10 cellular contexts compared by ENCODE assay signal in genomic region chr13:50320297-50320862, GRCh38.
A peak's percentile ranks its signal among the peaks of the same experiment; 100 is the strongest.
DNase-seq lines count a peak whose midpoint lies in the region; ATAC-seq and TF ChIP-seq lines count a peak whose summit lies in the region.
"Had no signal": no experiment of that assay in that cellular context is flagged by ENCODE, and none has a peak within 500 bp of the region (broad histone marks: within the 10 kb centered on the region; RNA-seq: fewer than 3 reads in every experiment).

No MANE protein-coding gene starts in this region.

- H3K27ac Mint-ChIP-seq in MCF 10A (ENCODE audit: low read depth, unreplicated experiment) (peak overlapping the region; percentile 71), T-cell (peak overlapping the region; percentile 74 to 79)
- H3K27ac Mint-ChIP-seq in activated naive CD4-positive, alpha-beta T cell treated with anti-CD3 and anti-CD28 coated beads for 36 hours: no peak overlapping the region

- no peaks in the 10 kb centered on the region for H3K9me3 ChIP-seq in breast epithelium
- H3K9me3 ChIP-seq: tibial nerve had no signal

- CTCF ChIA-PET in MCF 10A (lab: Yijun Ruan, JAX) (interaction anchor here (0.6 kb wide), 3 partner anchors 264 to 746 kb away, joined by 3 to 5 read pairs (median 3); no protein-coding TSS in a partner anchor), T-cell (lab: Charles Lee) (interaction anchor here in 1 of 2 donors (0.6 kb wide), 1 partner anchor 120 kb away, joined by 3 read pairs; no protein-coding TSS in a partner anchor)
- CTCF ChIA-PET in activated naive CD4-positive, alpha-beta T cell treated with anti-CD3 and anti-CD28 coated beads for 36 hours (lab: Charles Lee): no interaction called here

- no TSS peak for BruUV-seq in MCF 10A (replicated peaks; lab: Mats Ljungman, UMichigan)

- H3K36me3 ChIP-seq in breast epithelium: no peaks in the 10 kb centered on the region
- H3K36me3 ChIP-seq: BLaER1 treated with 17β-estradiol and CSF1 and Interleukin-3, amounts not matched to agents 10 nM and 100 nM; tibial nerve had no signal

- no peak for TF ChIP-seq POLR2A in breast epithelium (IDR thresholded peaks at IDR 0.05)

- H3K27me3 Mint-ChIP-seq in MCF 10A (ENCODE audit: insufficient read depth, unreplicated experiment) (no peaks in the 10 kb centered on the region), T-cell (no peaks in the 10 kb centered on the region)
- H3K27me3 Mint-ChIP-seq in activated naive CD4-positive, alpha-beta T cell treated with anti-CD3 and anti-CD28 coated beads for 36 hours (ENCODE audit: low read depth): no peaks in the 10 kb centered on the region

- no peaks in the 10 kb centered on the region for H3K27me3 ChIP-seq in breast epithelium
- H3K27me3 ChIP-seq: BLaER1 treated with 17β-estradiol and CSF1 and Interleukin-3, amounts not matched to agents 10 nM and 100 nM; tibial nerve had no signal

- H3K36me3 Mint-ChIP-seq in MCF 10A (ENCODE audit: insufficient read depth, unreplicated experiment) (no peaks in the 10 kb centered on the region), T-cell (peaks cover 2% of the 10 kb centered on the region)
- H3K36me3 Mint-ChIP-seq in activated naive CD4-positive, alpha-beta T cell treated with anti-CD3 and anti-CD28 coated beads for 36 hours (ENCODE audit: low read depth): no peaks in the 10 kb centered on the region

- peaks cover 16% of the 10 kb centered on the region for H3K9me3 Mint-ChIP-seq in MCF 10A (ENCODE audit: unreplicated experiment)
- H3K9me3 Mint-ChIP-seq in T-cell: peaks cover 0 to 11% (median 4%) of the 10 kb centered on the region in 3 donors
- no peaks in the 10 kb centered on the region for H3K9me3 Mint-ChIP-seq in activated naive CD4-positive, alpha-beta T cell treated with anti-CD3 and anti-CD28 coated beads for 36 hours

- peak; percentile 17 for DNase-seq in MCF 10A (ENCODE audit: unreplicated experiment)
- DNase-seq in breast epithelium (ENCODE audit: low spot score in 2 of 2): no peak
- DNase-seq in T-cell: no peak
- DNase-seq in iris pigment epithelial cell (ENCODE audit: low read depth): peak; percentile 67
- no peak for DNase-seq in activated naive CD4-positive, alpha-beta T cell treated with anti-CD3 and anti-CD28 coated beads for 36 hours
- DNase-seq in mucosa of gallbladder (ENCODE audit: low spot score): no peak

- peaks cover 25% of the 10 kb centered on the region for H3K4me1 Mint-ChIP-seq in MCF 10A (ENCODE audit: insufficient read depth, unreplicated experiment)
- H3K4me1 Mint-ChIP-seq in T-cell: peaks cover 23 to 33% (median 23%) of the 10 kb centered on the region in 3 donors
- H3K4me1 Mint-ChIP-seq in activated naive CD4-positive, alpha-beta T cell treated with anti-CD3 and anti-CD28 coated beads for 36 hours (ENCODE audit: low read depth): peaks cover 12% of the 10 kb centered on the region

- peak in 1 of 4 experiments; percentile 29 for ATAC-seq in T-cell (replicated peaks in 1 of 4)
- no peak for ATAC-seq in GM21723 (IDR thresholded peaks at IDR 0.05; ENCODE audit: unreplicated experiment)
- no peak for ATAC-seq in HG03565 (IDR thresholded peaks at IDR 0.05; ENCODE audit: unreplicated experiment)

- intact Hi-C loops in MCF 10A (cut with micrococcal nuclease) (no loop called here), breast epithelium (cut with DNase I; ENCODE audit: low total_unique reads) (no loop called here)
- intact Hi-C loops in activated naive CD4-positive, alpha-beta T cell treated with anti-CD3 and anti-CD28 coated beads for 36 hours (cut with micrococcal nuclease): no loop called here

- H3K4me3 Mint-ChIP-seq in MCF 10A (ENCODE audit: unreplicated experiment): no peak overlapping the region
- H3K4me3 Mint-ChIP-seq in T-cell: no peak overlapping the region
- no peak overlapping the region for H3K4me3 Mint-ChIP-seq in activated naive CD4-positive, alpha-beta T cell treated with anti-CD3 and anti-CD28 coated beads for 36 hours

- TF ChIP-seq CTCF in MCF 10A (IDR thresholded peaks at IDR 0.05; ENCODE audit: unreplicated experiment): no peak
- no peak for TF ChIP-seq CTCF in breast epithelium (IDR thresholded peaks at IDR 0.05)

- H3K4me3 ChIP-seq in breast epithelium: no peak overlapping the region
- H3K4me3 ChIP-seq: BLaER1 treated with 17β-estradiol and CSF1 and Interleukin-3, amounts not matched to agents 10 nM and 100 nM; tibial nerve had no signal

- H3K4me1 ChIP-seq in breast epithelium: no peaks in the 10 kb centered on the region
- H3K4me1 ChIP-seq: tibial nerve had no signal

- peak overlapping the region in 1 of 2 donors; percentile 58 for H3K27ac ChIP-seq in breast epithelium
- H3K27ac ChIP-seq: BLaER1 treated with 17β-estradiol and CSF1 and Interleukin-3, amounts not matched to agents 10 nM and 100 nM; tibial nerve had no signal

- POLR2A ChIA-PET in MCF 10A (lab: Yijun Ruan, JAX) (interaction anchor here (0.7 to 1.7 kb wide), 4 partner anchors 111 to 412 kb away, joined by 3 to 4 read pairs (median 4); no protein-coding TSS in a partner anchor), T-cell (lab: Charles Lee) (no interaction called here)

Comparison
In these comparisons a context has a peak if more than half of its experiments do, and no peak if none do; other contexts are left out.
1. DNase-seq: peak in MCF 10A (single experiment) and iris pigment epithelial cell (single experiment); none in breast epithelium (0 of 2), T-cell (0 of 34), activated naive CD4-positive, alpha-beta T cell treated with anti-CD3 and anti-CD28 coated beads for 36 hours (single experiment) and mucosa of gallbladder (single experiment).